In the genomic region with DNA sequence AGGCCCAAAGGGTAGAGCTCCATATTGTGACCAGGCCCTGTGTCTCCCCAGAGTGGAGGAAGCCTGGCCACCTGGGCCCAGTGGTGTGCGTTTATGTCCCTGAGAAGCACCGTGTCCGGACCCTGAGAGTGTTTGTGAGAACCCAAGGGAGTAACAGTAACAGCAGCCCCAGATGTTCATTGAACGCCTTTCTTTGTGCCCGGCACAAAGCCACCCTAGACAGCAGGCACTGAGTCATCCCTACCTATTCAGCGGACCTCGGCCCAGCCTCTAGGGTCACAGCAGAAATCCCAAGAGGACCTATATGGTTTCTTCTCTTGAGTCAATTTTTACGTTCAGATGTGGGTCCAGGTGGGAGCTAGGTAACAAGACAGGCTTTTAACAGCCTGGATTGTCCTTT, we compare ENCODE assay signal across 18 cellular contexts. TPM values are rescaled to one million over a fixed set of nuclear protein-coding genes. Genes with fewer than 3 reads are reported as not detected.
A peak's percentile ranks its signal among the peaks of the same experiment; 100 is the strongest.
DNase-seq lines count a peak whose midpoint lies in the region; ATAC-seq and TF ChIP-seq lines count a peak whose summit lies in the region.
"Had no signal": no experiment of that assay in that cellular context is flagged by ENCODE, and none has a peak within 500 bp of the region (broad histone marks: within the 10 kb centered on the region; RNA-seq: fewer than 3 reads in every experiment).

No MANE protein-coding gene starts in this region.

- peaks cover 18% of the 10 kb centered on the region for H3K36me3 ChIP-seq in Karpas-422 (ENCODE audit: insufficient read depth, low read length)
- H3K36me3 ChIP-seq in naive thymus-derived CD4-positive, alpha-beta T cell (ENCODE audit: control insufficient read depth in 2 of 3, insufficient read depth in 3 of 3, low read length in 3 of 3) = peaks cover 0 to 18% (median 0%) of the 10 kb centered on the region in 3 experiments
- H3K36me3 ChIP-seq: heart left ventricle, left ventricle myocardium inferior, neutrophil, tibial nerve had no signal

- H3K4me1 Mint-ChIP-seq in H9 = peaks cover 19 to 32% of the 10 kb centered on the region in 2 experiments
- peaks cover 32 to 56% (median 48%) of the 10 kb centered on the region in 7 donors for H3K4me1 Mint-ChIP-seq in naive thymus-derived CD4-positive, alpha-beta T cell

- WGBS in H9 (ENCODE audit: extremely low coverage, insufficient read length, low lambda C conversion rate) = no CpG with 5 or more reads among the region's 8 CpGs

- no peak overlapping the region for H2BK20ac ChIP-seq in H9 (ENCODE audit: low read depth, low read length, poor library complexity, severe bottlenecking)

- no peaks in the 10 kb centered on the region for H3K27me3 ChIP-seq in H9 (ENCODE audit: insufficient read depth, low read length)
- H3K27me3 ChIP-seq in Karpas-422 (ENCODE audit: low read length) = no peaks in the 10 kb centered on the region
- no peaks in the 10 kb centered on the region for H3K27me3 ChIP-seq in naive thymus-derived CD4-positive, alpha-beta T cell (ENCODE audit: control insufficient read depth in 2 of 2, insufficient read depth in 2 of 2, low read length in 2 of 2)
- H3K27me3 ChIP-seq: heart left ventricle, neutrophil, tibial nerve had no signal

- no peak overlapping the region for H4K8ac ChIP-seq in H9 (replicated peaks; ENCODE audit: insufficient read length, low read depth, low read length)

- no peaks in the 10 kb centered on the region for H3K9me3 ChIP-seq in H9 (ENCODE audit: control insufficient read depth, low read depth, low read length)
- H3K9me3 ChIP-seq in Karpas-422 (ENCODE audit: low read length) = no peaks in the 10 kb centered on the region
- H3K9me3 ChIP-seq in naive thymus-derived CD4-positive, alpha-beta T cell (ENCODE audit: control insufficient read depth in 2 of 3, low read length in 3 of 3) = no peaks in the 10 kb centered on the region
- H3K9me3 ChIP-seq: heart left ventricle, left ventricle myocardium inferior, neutrophil, tibial nerve had no signal

- no peak for TF ChIP-seq CTCF in H9 (conservative IDR thresholded peaks at IDR 0.05)

- no peak overlapping the region for H4K5ac ChIP-seq in H9 (ENCODE audit: insufficient read length, low read depth, low read length)

- no peak overlapping the region for H2AFZ ChIP-seq in H9 (ENCODE audit: low read length)
- H2AFZ ChIP-seq in Karpas-422 (ENCODE audit: low read length) = no peak overlapping the region

- H3K4ac ChIP-seq in H9 (ENCODE audit: low read depth, low read length) = no peak overlapping the region; the same call in 1 of the 2 replicates

- no peaks in the 10 kb centered on the region for H4K20me1 ChIP-seq in H9 (ENCODE audit: control insufficient read depth, insufficient read depth, insufficient read length)
- no peaks in the 10 kb centered on the region; the same call in 1 of the 2 replicates for H4K20me1 ChIP-seq in Karpas-422 (ENCODE audit: insufficient read depth, low read depth, low read length)

- H3T11ph ChIP-seq in H9 (ENCODE audit: low read length) = no peak overlapping the region

- DNase-seq in H9 (no peak), Karpas-422 (peak; percentile 96), GOT3 (lab: John Stamatoyannopoulos, UW) (no peak), midbrain (lab: John Stamatoyannopoulos, UW) (no peak), dedifferentiated amniotic fluid mesenchymal stem cell (ENCODE audit: extremely low spot score) (no peak)
- no peak for DNase-seq in naive thymus-derived CD4-positive, alpha-beta T cell
- DNase-seq: activated CD4-positive, alpha-beta memory T cell treated with anti-CD3 and anti-CD28 coated beads for 36 hours; activated naive CD4-positive, alpha-beta T cell treated with anti-CD3 and anti-CD28 coated beads, Interleukin-2, amount 50 U/mL, for 16 hours; cerebellar nuclear complex; heart left ventricle; left ventricle myocardium inferior; MV-4-11; PC-3 had no signal

- no peaks in the 10 kb centered on the region; the same call in 1 of the 2 replicates for H3K27me3 Mint-ChIP-seq in H9 (ENCODE audit: low read depth)
- no peaks in the 10 kb centered on the region for H3K27me3 Mint-ChIP-seq in naive thymus-derived CD4-positive, alpha-beta T cell
- H3K27me3 Mint-ChIP-seq: activated CD4-positive, alpha-beta memory T cell treated with anti-CD3 and anti-CD28 coated beads for 36 hours had no signal

- H3K23ac ChIP-seq in H9 (ENCODE audit: insufficient read length, low read depth, low read length) = no peak overlapping the region

- peaks cover 3 to 25% (median 10%) of the 10 kb centered on the region in 3 experiments for H3K36me3 Mint-ChIP-seq in H9 (ENCODE audit: insufficient read depth in 1 of 3, low read depth in 3 of 3)
- peaks cover 3 to 25% (median 23%) of the 10 kb centered on the region in 5 donors for H3K36me3 Mint-ChIP-seq in naive thymus-derived CD4-positive, alpha-beta T cell

- H3K9me2 ChIP-seq in Karpas-422 (replicated peaks; ENCODE audit: insufficient read depth, low read length) = no peaks in the 10 kb centered on the region

- H3K9ac ChIP-seq in H9 (ENCODE audit: extremely low read depth, insufficient read length, low read length) = no peak overlapping the region
- H3K9ac ChIP-seq in Karpas-422 (ENCODE audit: low read length) = peak overlapping the region; percentile 76

- POLR2A ChIA-PET in naive thymus-derived CD4-positive, alpha-beta T cell (lab: Charles Lee) = interaction anchor here (1.1 to 3.5 kb wide), 4 partner anchors 24 to 139 kb away, joined by 4 to 53 read pairs (median 24); a partner anchor contains a TSS

- H3K9me3 Mint-ChIP-seq in H9 = no peaks in the 10 kb centered on the region; a peak in 1 of 5 replicates
- H3K9me3 Mint-ChIP-seq in naive thymus-derived CD4-positive, alpha-beta T cell = peaks cover 0 to 6% (median 3%) of the 10 kb centered on the region in 11 donors
- H3K9me3 Mint-ChIP-seq: activated CD4-positive, alpha-beta memory T cell treated with anti-CD3 and anti-CD28 coated beads for 36 hours had no signal

- no peak overlapping the region for H3K18ac ChIP-seq in H9 (ENCODE audit: insufficient read length, low read depth, low read length)

- ATAC-seq in GM18907 (IDR thresholded peaks at IDR 0.05; ENCODE audit: unreplicated experiment) = peak; percentile 52
- no peak for ATAC-seq in naive thymus-derived CD4-positive, alpha-beta T cell
- no peak for ATAC-seq in GM18858 (IDR thresholded peaks at IDR 0.05; ENCODE audit: unreplicated experiment)
- ATAC-seq: PC-3 had no signal

- no peaks in the 10 kb centered on the region for H3K23me2 ChIP-seq in H9 (ENCODE audit: insufficient read length, low read depth, low read length, poor library complexity, severe bottlenecking)

- H3K27ac ChIP-seq in H9 (ENCODE audit: insufficient read length, low read depth, low read length) = no peak overlapping the region
- H3K27ac ChIP-seq in Karpas-422 (ENCODE audit: low read length) = peak overlapping the region; percentile 98
- no peak overlapping the region for H3K27ac ChIP-seq in naive thymus-derived CD4-positive, alpha-beta T cell (ENCODE audit: low read depth, low read length)
- H3K27ac ChIP-seq: neutrophil had no signal

- no peak overlapping the region for H2BK120ac ChIP-seq in H9 (ENCODE audit: low read depth, low read length, poor library complexity, severe bottlenecking)

- H3K27ac Mint-ChIP-seq in H9 = no peak overlapping the region; a peak in 1 of 7 replicates
- peak overlapping the region in 7 of 9 donors; percentile 14 to 98 (median 56) for H3K27ac Mint-ChIP-seq in naive thymus-derived CD4-positive, alpha-beta T cell

- no peaks in the 10 kb centered on the region for H3K79me1 ChIP-seq in H9 (ENCODE audit: insufficient read depth, low read depth, low read length, poor library complexity, severe bottlenecking)

- H3K4me2 ChIP-seq in H9 (ENCODE audit: insufficient read depth, insufficient read length, low read length) (no peak overlapping the region), Karpas-422 (ENCODE audit: low read depth, low read length, poor library complexity, severe bottlenecking) (peak overlapping the region; percentile 85)

- H2BK5ac ChIP-seq in H9 (ENCODE audit: insufficient read length, low read length) = no peak overlapping the region

- H3K14ac ChIP-seq in H9 (ENCODE audit: insufficient read depth, low read length) = no peak overlapping the region

- H2BK12ac ChIP-seq in H9 (ENCODE audit: insufficient read length, low read depth, low read length) = peak overlapping the region; percentile 39

- CTCF ChIA-PET in naive thymus-derived CD4-positive, alpha-beta T cell (lab: Charles Lee) = interaction anchor here (1.4 to 4.4 kb wide), 3 partner anchors 25 to 106 kb away, joined by 3 to 41 read pairs (median 6); a partner anchor contains a TSS

- no peak overlapping the region for H2AK5ac ChIP-seq in H9 (ENCODE audit: insufficient read length, low read length)

- H2BK15ac ChIP-seq in H9 (ENCODE audit: low read depth, low read length) = no peak overlapping the region

- H3K56ac ChIP-seq in H9 (ENCODE audit: insufficient read length, low read depth, low read length) = no peak overlapping the region

- H4K91ac ChIP-seq in H9 (ENCODE audit: insufficient read length, low read depth, low read length) = no peak overlapping the region

- intact Hi-C loops in naive thymus-derived CD4-positive, alpha-beta T cell (cut with micrococcal nuclease) = loop anchor here in 1 of 2 donors (2.0 kb wide), 1 partner anchor 89 kb away; a partner anchor contains a TSS

- no peak overlapping the region for H3K4me3 Mint-ChIP-seq in H9
- H3K4me3 Mint-ChIP-seq in naive thymus-derived CD4-positive, alpha-beta T cell = peak overlapping the region in 2 of 10 donors; percentile 11 to 41

- H3K4me1 ChIP-seq in H9 (ENCODE audit: insufficient read depth, low read length) = no peaks in the 10 kb centered on the region; the same call in 1 of the 2 replicates
- peaks cover 86% of the 10 kb centered on the region for H3K4me1 ChIP-seq in Karpas-422 (ENCODE audit: low read length)
- H3K4me1 ChIP-seq in naive thymus-derived CD4-positive, alpha-beta T cell (ENCODE audit: control insufficient read depth in 2 of 2, insufficient read depth in 2 of 2, low read length in 2 of 2) = peaks cover 11 to 37% of the 10 kb centered on the region in 2 donors
- H3K4me1 ChIP-seq: left ventricle myocardium inferior had no signal

- H3K79me2 ChIP-seq in H9 (ENCODE audit: insufficient read depth, low read length) (no peaks in the 10 kb centered on the region), Karpas-422 (ENCODE audit: low read length) (peaks cover 33% of the 10 kb centered on the region)

- peak overlapping the region; percentile 36; the same call in 1 of the 2 replicates for H3K4me3 ChIP-seq in Karpas-422 (ENCODE audit: low read length)
- H3K4me3 ChIP-seq in naive thymus-derived CD4-positive, alpha-beta T cell (ENCODE audit: low read length) = no peak overlapping the region
- H3K4me3 ChIP-seq: heart left ventricle, left ventricle myocardium inferior, skin epidermis, tibial nerve had no signal

RNA-seq across cellular contexts. Expression of a gene that starts 24.5 kb away (rescaled TPM):
- total RNA-seq in H9 (2021) = 16.9 and 21.4 TPM in 2 replicates
- 191 and 231 TPM in 2 replicates for total RNA-seq in Karpas-422 (2014; rRNA removed; shearing (Covaris generic); ENCODE audit: low replicate concordance)
- total RNA-seq in naive thymus-derived CD4-positive, alpha-beta T cell = 10 to 100 TPM in 4 of 5 experiments, 1 to 10 TPM in 1; 5.5 to 54.0 (median 45.0) TPM
- polyA plus RNA-seq in naive thymus-derived CD4-positive, alpha-beta T cell = 10 to 100 TPM; 23.3 to 24.1 TPM

Comparison
In these comparisons a context has a peak if more than half of its experiments do, and no peak if none do; other contexts are left out.
1. H3K27ac Mint-ChIP-seq: peak in naive thymus-derived CD4-positive, alpha-beta T cell (7 of 9); none in H9 (0 of 3).